Comparison of ENCODE assay signal across 1 cellular context in the genomic region with DNA sequence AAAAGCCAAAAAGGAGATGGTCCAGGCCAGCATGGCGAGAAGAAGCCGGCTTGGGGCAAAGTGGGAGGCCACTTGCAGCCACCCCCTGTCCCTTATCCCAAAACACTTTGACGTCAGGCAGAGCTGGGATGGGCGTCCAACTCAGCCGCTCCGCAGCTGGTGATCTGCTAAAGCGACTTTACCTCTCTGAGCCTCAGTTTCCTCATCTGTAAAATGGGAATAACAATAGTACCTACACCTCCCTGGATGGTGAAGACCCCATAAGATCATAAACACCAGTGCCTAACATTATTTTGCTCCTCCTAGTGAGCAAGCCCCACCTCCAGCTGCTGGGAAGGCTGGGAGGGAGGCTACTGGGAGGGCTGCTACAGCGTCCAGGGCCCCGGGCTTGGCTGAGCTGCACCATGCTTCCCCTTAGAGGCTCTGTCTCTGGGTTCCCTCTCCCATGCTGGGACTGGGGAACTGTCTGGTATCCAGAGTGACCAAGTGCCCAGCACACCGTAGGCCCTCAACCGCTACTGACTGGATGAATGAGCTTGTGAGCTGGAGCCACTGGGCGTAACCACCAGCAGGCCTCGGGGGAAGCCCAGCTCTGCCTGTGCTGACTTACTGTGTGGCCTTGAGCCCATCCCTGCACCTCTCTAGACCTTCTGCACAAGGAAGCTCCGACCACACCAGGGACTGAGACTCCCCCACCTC.
TF ChIP-seq lines count a peak whose summit lies in the region.

No MANE protein-coding gene starts in this region.

TF ChIP-seq in K562, 482 proteins besides CTCF, POLR2A, EP300 and RAD21 (continues in another document):
- TF ChIP-seq THAP7 (CRISPR knock-in tag; IDR thresholded peaks at IDR 0.05) = no peak
- TF ChIP-seq VEZF1 (CRISPR knock-in tag; IDR thresholded peaks at IDR 0.05) = no peak
- TF ChIP-seq REST (CRISPR knock-in tag; IDR thresholded peaks at IDR 0.05; ENCODE audit: low read depth) = no peak
- TF ChIP-seq, protein P1, sequence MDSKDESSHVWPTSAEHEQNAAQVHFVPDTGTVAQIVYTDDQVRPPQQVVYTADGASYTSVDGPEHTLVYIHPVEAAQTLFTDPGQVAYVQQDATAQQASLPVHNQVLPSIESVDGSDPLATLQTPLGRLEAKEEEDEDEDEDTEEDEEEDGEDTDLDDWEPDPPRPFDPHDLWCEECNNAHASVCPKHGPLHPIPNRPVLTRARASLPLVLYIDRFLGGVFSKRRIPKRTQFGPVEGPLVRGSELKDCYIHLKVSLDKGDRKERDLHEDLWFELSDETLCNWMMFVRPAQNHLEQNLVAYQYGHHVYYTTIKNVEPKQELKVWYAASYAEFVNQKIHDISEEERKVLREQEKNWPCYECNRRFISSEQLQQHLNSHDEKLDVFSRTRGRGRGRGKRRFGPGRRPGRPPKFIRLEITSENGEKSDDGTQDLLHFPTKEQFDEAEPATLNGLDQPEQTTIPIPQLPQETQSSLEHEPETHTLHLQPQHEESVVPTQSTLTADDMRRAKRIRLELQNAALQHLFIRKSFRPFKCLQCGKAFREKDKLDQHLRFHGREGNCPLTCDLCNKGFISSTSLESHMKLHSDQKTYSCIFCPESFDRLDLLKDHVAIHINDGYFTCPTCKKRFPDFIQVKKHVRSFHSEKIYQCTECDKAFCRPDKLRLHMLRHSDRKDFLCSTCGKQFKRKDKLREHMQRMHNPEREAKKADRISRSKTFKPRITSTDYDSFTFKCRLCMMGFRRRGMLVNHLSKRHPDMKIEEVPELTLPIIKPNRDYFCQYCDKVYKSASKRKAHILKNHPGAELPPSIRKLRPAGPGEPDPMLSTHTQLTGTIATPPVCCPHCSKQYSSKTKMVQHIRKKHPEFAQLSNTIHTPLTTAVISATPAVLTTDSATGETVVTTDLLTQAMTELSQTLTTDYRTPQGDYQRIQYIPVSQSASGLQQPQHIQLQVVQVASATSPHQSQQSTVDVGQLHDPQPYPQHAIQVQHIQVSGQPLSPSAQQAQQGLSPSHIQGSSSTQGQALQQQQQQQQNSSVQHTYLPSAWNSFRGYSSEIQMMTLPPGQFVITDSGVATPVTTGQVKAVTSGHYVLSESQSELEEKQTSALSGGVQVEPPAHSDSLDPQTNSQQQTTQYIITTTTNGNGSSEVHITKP (IDR thresholded peaks at IDR 0.05; ENCODE audit: partially characterized antibody) = peak; percentile 89
- TF ChIP-seq ZNF76 (CRISPR knock-in tag; IDR thresholded peaks at IDR 0.05; ENCODE audit: borderline replicate concordance) = no peak
- TF ChIP-seq KDM1A (IDR thresholded peaks at IDR 0.05) = peak in 1 of 2 experiments; percentile 18; a peak in 1 of 4 replicates
- no peak for TF ChIP-seq NCOA6 (IDR thresholded peaks at IDR 0.05)
- no peak for TF ChIP-seq CBX1 (IDR thresholded peaks at IDR 0.05; ENCODE audit: low read depth)
- TF ChIP-seq USF2 (CRISPR knock-in tag; IDR thresholded peaks at IDR 0.05) = no peak
- TF ChIP-seq ZNF830 (CRISPR knock-in tag; IDR thresholded peaks at IDR 0.05) = no peak
- TF ChIP-seq IRF9 (tag; IDR thresholded peaks at IDR 0.05) = no peak
- TF ChIP-seq TOE1 (IDR thresholded peaks at IDR 0.05; ENCODE audit: borderline replicate concordance) = no peak
- TF ChIP-seq TOE1 (CRISPR knock-in tag; IDR thresholded peaks at IDR 0.05; ENCODE audit: borderline replicate concordance, low read depth) = no peak
- no peak for TF ChIP-seq FOXA1 (IDR thresholded peaks at IDR 0.05; ENCODE audit: borderline replicate concordance)
- TF ChIP-seq ADNP (tag; IDR thresholded peaks at IDR 0.05) = peak; percentile 56; the same call in 1 of the 2 replicates
- no peak for TF ChIP-seq PHB (CRISPR knock-in tag; IDR thresholded peaks at IDR 0.05)
- TF ChIP-seq ZNF696 (CRISPR knock-in tag; conservative IDR thresholded peaks at IDR 0.05) = no peak
- no peak for TF ChIP-seq OTX1 (CRISPR knock-in tag; IDR thresholded peaks at IDR 0.05)
- no peak for TF ChIP-seq LCOR (CRISPR knock-in tag; IDR thresholded peaks at IDR 0.05)
- TF ChIP-seq HLTF (IDR thresholded peaks at IDR 0.05) = no peak
- TF ChIP-seq CAMTA2 (CRISPR knock-in tag; conservative IDR thresholded peaks at IDR 0.05) = no peak
- no peak for TF ChIP-seq NEUROD1 (IDR thresholded peaks at IDR 0.05; ENCODE audit: borderline replicate concordance, low read depth, low read length, partially characterized antibody)
- 0 out of 4 replicates have a peak, but pooled peaks of 1 of the 2 experiments have one; percentile 26 for TF ChIP-seq RCOR1 (IDR thresholded peaks at IDR 0.05; ENCODE audit: borderline replicate concordance in 1 of 2, low read depth in 2 of 2, low read length in 2 of 2)
- TF ChIP-seq, protein P2, sequence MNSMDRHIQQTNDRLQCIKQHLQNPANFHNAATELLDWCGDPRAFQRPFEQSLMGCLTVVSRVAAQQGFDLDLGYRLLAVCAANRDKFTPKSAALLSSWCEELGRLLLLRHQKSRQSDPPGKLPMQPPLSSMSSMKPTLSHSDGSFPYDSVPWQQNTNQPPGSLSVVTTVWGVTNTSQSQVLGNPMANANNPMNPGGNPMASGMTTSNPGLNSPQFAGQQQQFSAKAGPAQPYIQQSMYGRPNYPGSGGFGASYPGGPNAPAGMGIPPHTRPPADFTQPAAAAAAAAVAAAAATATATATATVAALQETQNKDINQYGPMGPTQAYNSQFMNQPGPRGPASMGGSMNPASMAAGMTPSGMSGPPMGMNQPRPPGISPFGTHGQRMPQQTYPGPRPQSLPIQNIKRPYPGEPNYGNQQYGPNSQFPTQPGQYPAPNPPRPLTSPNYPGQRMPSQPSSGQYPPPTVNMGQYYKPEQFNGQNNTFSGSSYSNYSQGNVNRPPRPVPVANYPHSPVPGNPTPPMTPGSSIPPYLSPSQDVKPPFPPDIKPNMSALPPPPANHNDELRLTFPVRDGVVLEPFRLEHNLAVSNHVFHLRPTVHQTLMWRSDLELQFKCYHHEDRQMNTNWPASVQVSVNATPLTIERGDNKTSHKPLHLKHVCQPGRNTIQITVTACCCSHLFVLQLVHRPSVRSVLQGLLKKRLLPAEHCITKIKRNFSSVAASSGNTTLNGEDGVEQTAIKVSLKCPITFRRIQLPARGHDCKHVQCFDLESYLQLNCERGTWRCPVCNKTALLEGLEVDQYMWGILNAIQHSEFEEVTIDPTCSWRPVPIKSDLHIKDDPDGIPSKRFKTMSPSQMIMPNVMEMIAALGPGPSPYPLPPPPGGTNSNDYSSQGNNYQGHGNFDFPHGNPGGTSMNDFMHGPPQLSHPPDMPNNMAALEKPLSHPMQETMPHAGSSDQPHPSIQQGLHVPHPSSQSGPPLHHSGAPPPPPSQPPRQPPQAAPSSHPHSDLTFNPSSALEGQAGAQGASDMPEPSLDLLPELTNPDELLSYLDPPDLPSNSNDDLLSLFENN (IDR thresholded peaks at IDR 0.05; ENCODE audit: low read depth in 2 of 2, low read length in 2 of 2) = no peak
- no peak for TF ChIP-seq YBX1 (IDR thresholded peaks at IDR 0.05)
- TF ChIP-seq RBM25 (IDR thresholded peaks at IDR 0.05; ENCODE audit: low read depth, low read length, severe bottlenecking) = peak; percentile 73
- no peak for TF ChIP-seq SAFB (IDR thresholded peaks at IDR 0.05; ENCODE audit: borderline replicate concordance, low read depth, low read length)
- TF ChIP-seq NR2C1 (IDR thresholded peaks at IDR 0.05) = no peak
- no peak for TF ChIP-seq NR2C1 (tag; IDR thresholded peaks at IDR 0.05)
- TF ChIP-seq PTBP1 (IDR thresholded peaks at IDR 0.05; ENCODE audit: low read depth, low read length) = 0 out of 2 replicates have a peak, but pooled peaks have one; percentile 29
- peak; percentile 62 for TF ChIP-seq BCOR (IDR thresholded peaks at IDR 0.05)
- no peak for TF ChIP-seq SIRT6 (IDR thresholded peaks at IDR 0.05; ENCODE audit: low read depth, low read length)
